ENCODE assay signal across 13 cellular contexts in genomic region chr11:45232341-45233080, GRCh38. TPM values are rescaled to one million over a fixed set of nuclear protein-coding genes. Genes with fewer than 3 reads are reported as not detected.
"Had no signal": no experiment of that assay in that cellular context is flagged by ENCODE, and none has a peak within 500 bp of the region (broad histone marks: within the 10 kb centered on the region; RNA-seq: fewer than 3 reads in every experiment).

No MANE protein-coding gene starts in this region.

- H3K9me3 ChIP-seq: left ventricle myocardium inferior, prostate gland, right atrium auricular region, transverse colon, uterus had no signal

- H3K36me3 ChIP-seq: prostate gland, transverse colon, uterus had no signal

- H3K27me3 ChIP-seq: right atrium auricular region, transverse colon, uterus had no signal

- H3K4me3 ChIP-seq: left ventricle myocardium inferior, prostate gland, right atrium auricular region, transverse colon, uterus had no signal

- H3K27ac ChIP-seq: epithelial cell of prostate, left ventricle myocardium inferior, prostate gland, right atrium auricular region, transverse colon, uterus had no signal

- H3K4me1 ChIP-seq: left ventricle myocardium inferior, prostate gland, right atrium auricular region, transverse colon, uterus had no signal

RNA-seq across cellular contexts. Expression of gene SYT13, which starts 53.6 kb away (rescaled TPM):
- total RNA-seq: activated CD4-positive, alpha-beta memory T cell treated with anti-CD3 and anti-CD28 coated beads for 36 hours; activated CD4-positive, alpha-beta T cell treated with anti-CD3 and anti-CD28 coated beads for 36 hours; activated T-helper 1 cell treated with anti-CD3 and anti-CD28 coated beads, Interleukin-12 subunit alpha, Interleukin-12 subunit beta, Interleukin-2, Interleukin-4 antibody, amounts not matched to agents 30 ng/mL and 10 ng/mL and 1 ng/mL, durations not matched to agents 14 hours and 24 hours and 36 hours; fibroblast of lung; omental fat pad had no signal
- polyA plus RNA-seq: fibroblast of lung, immature natural killer cell, mammary epithelial cell had no signal
